Comparison of ENCODE assay signal across 4 cellular contexts in the genomic region with DNA sequence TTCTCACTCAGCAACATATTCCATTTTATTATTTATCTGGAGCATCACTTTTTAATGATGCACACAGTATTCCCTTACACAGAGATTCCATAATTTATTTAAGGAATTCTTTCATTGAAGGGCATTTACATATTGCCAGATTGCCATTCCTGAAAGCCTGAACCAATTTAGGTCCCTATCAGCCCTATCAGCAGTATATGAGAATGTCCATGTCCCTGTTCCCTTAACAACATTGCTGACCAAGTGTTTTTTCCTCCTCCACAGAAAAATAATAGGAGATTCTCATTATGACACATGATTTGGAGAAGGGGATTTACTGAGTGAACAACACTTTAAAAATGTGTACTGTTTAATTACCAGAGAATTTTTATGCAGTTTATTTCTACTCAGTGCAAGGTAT.
TF ChIP-seq lines count a peak whose summit lies in the region.

No MANE protein-coding gene starts in this region.

TF ChIP-seq in HepG2, 621 proteins besides CTCF, POLR2A, EP300 and RAD21:
- 0 out of 2 replicates have a peak, but pooled peaks have one; percentile 36 for TF ChIP-seq MAFF (IDR thresholded peaks at IDR 0.05; ENCODE audit: low read depth, low read length)
- TF ChIP-seq MAFK (conservative IDR thresholded peaks at IDR 0.05 in 1 of 2, IDR thresholded peaks at IDR 0.05 in 1 of 2; ENCODE audit: low read length in 2 of 2), result peak; percentile 38 to 55; a peak in 3 of 4 replicates
- no peak for TF ChIP-seq SMARCE1 (IDR thresholded peaks at IDR 0.05; ENCODE audit: borderline replicate concordance)

TF ChIP-seq in SK-N-SH, 30 proteins besides CTCF, POLR2A, EP300 and RAD21 (continued from another document):
- TF ChIP-seq CHD2 (IDR thresholded peaks at IDR 0.05; ENCODE audit: low read length, partially characterized antibody), result peak; percentile 59
- TF ChIP-seq USF2 (IDR thresholded peaks at IDR 0.05; ENCODE audit: borderline replicate concordance, low read depth, low read length), result no peak
- no peak for TF ChIP-seq EZH2phosphoT487 (IDR thresholded peaks at IDR 0.05; ENCODE audit: borderline replicate concordance, low read depth)
- peak; percentile 89 for TF ChIP-seq GATA2 (CRISPR knock-in tag; IDR thresholded peaks at IDR 0.05)
- TF ChIP-seq TCF12 (IDR thresholded peaks at IDR 0.05), result peak; percentile 8; the same call in 1 of the 2 replicates
- peak; percentile 98 for TF ChIP-seq RCOR1 (IDR thresholded peaks at IDR 0.05; ENCODE audit: low read length)

TF ChIP-seq in SK-N-SH treated with all-trans-retinoic acid at 6 μM for 48 hours, 23 proteins besides CTCF, POLR2A, EP300 and RAD21 (continued from another document):
- TF ChIP-seq ZFP30 (CRISPR knock-in tag; IDR thresholded peaks at IDR 0.05) (no peak), TCF4 (CRISPR knock-in tag; IDR thresholded peaks at IDR 0.05; ENCODE audit: borderline replicate concordance) (peak; percentile 80), CSDC2 (CRISPR knock-in tag; IDR thresholded peaks at IDR 0.05) (no peak), TSHZ2 (CRISPR knock-in tag; IDR thresholded peaks at IDR 0.05) (peak; percentile 35; the same call in 1 of the 2 replicates), ESRRG (CRISPR knock-in tag; IDR thresholded peaks at IDR 0.05) (no peak), PPARA (CRISPR knock-in tag; IDR thresholded peaks at IDR 0.05; ENCODE audit: borderline replicate concordance) (no peak)

TF ChIP-seq in K562, 482 proteins besides CTCF, POLR2A, EP300 and RAD21:
- TF ChIP-seq ZNF316 (IDR thresholded peaks at IDR 0.05) (0 out of 2 replicates have a peak, but pooled peaks have one; percentile 8), HMGXB4 (CRISPR knock-in tag; IDR thresholded peaks at IDR 0.05) (no peak), HLTF (IDR thresholded peaks at IDR 0.05) (no peak)
- TF ChIP-seq, protein P1, sequence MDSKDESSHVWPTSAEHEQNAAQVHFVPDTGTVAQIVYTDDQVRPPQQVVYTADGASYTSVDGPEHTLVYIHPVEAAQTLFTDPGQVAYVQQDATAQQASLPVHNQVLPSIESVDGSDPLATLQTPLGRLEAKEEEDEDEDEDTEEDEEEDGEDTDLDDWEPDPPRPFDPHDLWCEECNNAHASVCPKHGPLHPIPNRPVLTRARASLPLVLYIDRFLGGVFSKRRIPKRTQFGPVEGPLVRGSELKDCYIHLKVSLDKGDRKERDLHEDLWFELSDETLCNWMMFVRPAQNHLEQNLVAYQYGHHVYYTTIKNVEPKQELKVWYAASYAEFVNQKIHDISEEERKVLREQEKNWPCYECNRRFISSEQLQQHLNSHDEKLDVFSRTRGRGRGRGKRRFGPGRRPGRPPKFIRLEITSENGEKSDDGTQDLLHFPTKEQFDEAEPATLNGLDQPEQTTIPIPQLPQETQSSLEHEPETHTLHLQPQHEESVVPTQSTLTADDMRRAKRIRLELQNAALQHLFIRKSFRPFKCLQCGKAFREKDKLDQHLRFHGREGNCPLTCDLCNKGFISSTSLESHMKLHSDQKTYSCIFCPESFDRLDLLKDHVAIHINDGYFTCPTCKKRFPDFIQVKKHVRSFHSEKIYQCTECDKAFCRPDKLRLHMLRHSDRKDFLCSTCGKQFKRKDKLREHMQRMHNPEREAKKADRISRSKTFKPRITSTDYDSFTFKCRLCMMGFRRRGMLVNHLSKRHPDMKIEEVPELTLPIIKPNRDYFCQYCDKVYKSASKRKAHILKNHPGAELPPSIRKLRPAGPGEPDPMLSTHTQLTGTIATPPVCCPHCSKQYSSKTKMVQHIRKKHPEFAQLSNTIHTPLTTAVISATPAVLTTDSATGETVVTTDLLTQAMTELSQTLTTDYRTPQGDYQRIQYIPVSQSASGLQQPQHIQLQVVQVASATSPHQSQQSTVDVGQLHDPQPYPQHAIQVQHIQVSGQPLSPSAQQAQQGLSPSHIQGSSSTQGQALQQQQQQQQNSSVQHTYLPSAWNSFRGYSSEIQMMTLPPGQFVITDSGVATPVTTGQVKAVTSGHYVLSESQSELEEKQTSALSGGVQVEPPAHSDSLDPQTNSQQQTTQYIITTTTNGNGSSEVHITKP (IDR thresholded peaks at IDR 0.05; ENCODE audit: partially characterized antibody), result no peak
